9 cellular contexts compared by ENCODE assay signal in genomic region chr12:107765316-107765715, GRCh38. TPM values are rescaled to one million over a fixed set of nuclear protein-coding genes. Genes with fewer than 3 reads are reported as not detected.
"Had no signal": no experiment of that assay in that cellular context is flagged by ENCODE, and none has a peak within 500 bp of the region (broad histone marks: within the 10 kb centered on the region; RNA-seq: fewer than 3 reads in every experiment).

No MANE protein-coding gene starts in this region.

- H3K4me3 ChIP-seq: GM23248, GM23338, HAP-1 had no signal

- H3K27ac Mint-ChIP-seq: GM23338, H9, HFFc6 had no signal

- H3K9me3 Mint-ChIP-seq: GM23338, H9, HFFc6 had no signal

- H3K4me1 Mint-ChIP-seq: GM23338 had no signal

- H3K4me3 Mint-ChIP-seq: GM23338, H9, HFFc6 had no signal

- DNase-seq: GM23248, GOT3, H7, H9, HCEC 1CT, HFFc6 had no signal

RNA-seq across cellular contexts. Expression of gene ASCL4, which starts 9.2 kb away (rescaled TPM):
- polyA plus RNA-seq: GM23248, GM23338, H1 had no signal
